13 cellular contexts compared by ENCODE assay signal in genomic region chrX:24702362-24703184, GRCh38. TPM values are rescaled to one million over a fixed set of nuclear protein-coding genes. Genes with fewer than 3 reads are reported as not detected.
DNase-seq lines count a peak whose midpoint lies in the region; ATAC-seq and TF ChIP-seq lines count a peak whose summit lies in the region.
"Had no signal": no experiment of that assay in that cellular context is flagged by ENCODE, and none has a peak within 500 bp of the region (broad histone marks: within the 10 kb centered on the region; RNA-seq: fewer than 3 reads in every experiment).

No MANE protein-coding gene starts in this region.

- no peak for TF ChIP-seq CTCF in GM10248 (IDR thresholded peaks at IDR 0.05; ENCODE audit: control extremely low read depth, extremely low read depth, low read depth, missing control alignments)

- DNase-seq in GM10248 (ENCODE audit: extremely low spot score) = peak; percentile 44
- no peak for DNase-seq in left ventricle myocardium superior
- DNase-seq in NCI-H1930 (lab: John Stamatoyannopoulos, UW) = no peak
- no peak for DNase-seq in C1 segment of cervical spinal cord (lab: John Stamatoyannopoulos, UW)
- DNase-seq in NCI-H1105 treated with DMSO at 0.1 percent for 48 hours (lab: John Stamatoyannopoulos, UW) = no peak
- DNase-seq: central memory CD4-positive, alpha-beta T cell; Karpas-422; NCI-H510A treated with DMSO at 0.1 percent for 48 hours; transverse colon had no signal

- POLR2A ChIA-PET in GM10248 (lab: Yijun Ruan, JAX) = interaction anchor here (0.7 kb wide), 1 partner anchor 31 kb away, joined by 3 read pairs; no protein-coding TSS in a partner anchor

- intact Hi-C loops in left ventricle myocardium superior (cut with micrococcal nuclease) = no loop called here

- ATAC-seq in GM18907 (IDR thresholded peaks at IDR 0.05; ENCODE audit: unreplicated experiment) (peak; percentile 99), GM21737 (IDR thresholded peaks at IDR 0.05; ENCODE audit: unreplicated experiment) (peak; percentile 98), HG03196 (IDR thresholded peaks at IDR 0.05; ENCODE audit: unreplicated experiment) (peak; percentile 100), left ventricle myocardium superior (no peak)
- ATAC-seq: SK-N-SH treated with all-trans-retinoic acid at 6 μM for 48 hours had no signal

- CTCF ChIA-PET in GM10248 (lab: Yijun Ruan, JAX) = interaction anchor here (0.7 to 1.2 kb wide), 3 partner anchors 9 to 136 kb away, joined by 3 read pairs; no protein-coding TSS in a partner anchor

RNA-seq across cellular contexts. Expression of gene POLA1, which starts 8.9 kb away (rescaled TPM):
- 8.0 TPM for total RNA-seq in left ventricle myocardium superior

RNA-seq across cellular contexts. Expression of gene PCYT1B, which starts 55.4 kb away (rescaled TPM):
- total RNA-seq in left ventricle myocardium superior = 0.05 TPM
